In genomic region chr2:239400907-239401449, GRCh38 we compare ENCODE assay signal across 8 cellular contexts. TPM values are rescaled to one million over a fixed set of nuclear protein-coding genes. Genes with fewer than 3 reads are reported as not detected.
DNase-seq lines count a peak whose midpoint lies in the region; ATAC-seq, FAIRE-seq and TF ChIP-seq lines count a peak whose summit lies in the region.

Gene HDAC4 (minus strand): TSS chr2:239401020. CDS start chr2:239352699, 48,321 bp downstream.

- H3K27ac ChIP-seq in endothelial cell of umbilical vein (ENCODE audit: insufficient read depth, low read depth, low read length) = peak within 1 kb of the TSS; percentile 100

- H3K4me3 ChIP-seq in endothelial cell of umbilical vein (replicated peaks in 1 of 3; ENCODE audit: insufficient read depth in 1 of 3, low read depth in 1 of 3, low read length in 3 of 3) = peak within 1 kb of the TSS; percentile 67 to 75 (median 71)

- peaks cover 9% of the 10 kb centered on the region for H3K79me2 ChIP-seq in endothelial cell of umbilical vein (ENCODE audit: control insufficient read depth, insufficient read depth, low read length)

- peaks cover 17% of the 10 kb centered on the region for H3K4me1 Mint-ChIP-seq in Calu3 (ENCODE audit: low read depth, unreplicated experiment)
- peaks cover 14 to 19% (median 17%) of the 10 kb centered on the region in 3 donors for H3K4me1 Mint-ChIP-seq in IgD-negative memory B cell
- H3K4me1 Mint-ChIP-seq in mesothelial cell of epicardium = peaks cover 33% of the 10 kb centered on the region

- H3K4me3 Mint-ChIP-seq in Calu3 (ENCODE audit: low read depth, unreplicated experiment) = peak within 1 kb of the TSS; percentile 97
- H3K4me3 Mint-ChIP-seq in IgD-negative memory B cell = peak within 1 kb of the TSS; percentile 93 to 98 (median 96)
- peak within 1 kb of the TSS; percentile 89 for H3K4me3 Mint-ChIP-seq in mesothelial cell of epicardium

- H3K27me3 ChIP-seq in endothelial cell of umbilical vein (ENCODE audit: control insufficient read depth in 2 of 2, insufficient read depth in 2 of 2, low read length in 2 of 2) = no peaks in the 10 kb centered on the region

- intact Hi-C loops in Calu3 (cut with micrococcal nuclease; ENCODE audit: unreplicated experiment) (no loop called here), endothelial cell of umbilical vein (cut with micrococcal nuclease) (loop anchor here (1.0 to 10.0 kb wide), 13 partner anchors 20 to 736 kb away; partner anchors contain the start of genes COPS9 and TWIST2)

- H3K36me3 Mint-ChIP-seq in Calu3 (ENCODE audit: insufficient read depth, unreplicated experiment) (peaks cover 29% of the 10 kb centered on the region), IgD-negative memory B cell (no peaks in the 10 kb centered on the region), mesothelial cell of epicardium (no peaks in the 10 kb centered on the region)

- H3K4me1 ChIP-seq in endothelial cell of umbilical vein (ENCODE audit: control insufficient read depth, extremely low read depth, insufficient read depth, low read length) = peaks cover 14% of the 10 kb centered on the region

- FAIRE-seq in endothelial cell of umbilical vein (lab: Jason Lieb, UNC) = peak; percentile 97

- POLR2A ChIA-PET in endothelial cell of umbilical vein (lab: Charles Lee) = interaction anchor here (0.6 to 1.2 kb wide), 7 partner anchors 8 to 133 kb away, joined by 3 to 5 read pairs (median 4); no protein-coding TSS in a partner anchor

- ATAC-seq in GM21576 (IDR thresholded peaks at IDR 0.05; ENCODE audit: unreplicated experiment) = peak; percentile 84

- H3K4me2 ChIP-seq in endothelial cell of umbilical vein (ENCODE audit: insufficient read depth, low read length) = peak within 1 kb of the TSS; percentile 96

- TF ChIP-seq POLR2A in endothelial cell of umbilical vein (IDR thresholded peaks at IDR 0.05; ENCODE audit: low read depth, low read length) = no peak

- H3K27me3 Mint-ChIP-seq in Calu3 (ENCODE audit: unreplicated experiment) (peaks cover 7% of the 10 kb centered on the region), IgD-negative memory B cell (no peaks in the 10 kb centered on the region), mesothelial cell of epicardium (ENCODE audit: low read depth) (no peaks in the 10 kb centered on the region)

- H3K9ac ChIP-seq in endothelial cell of umbilical vein (replicated peaks; ENCODE audit: extremely low read depth, insufficient read depth, low read length) = peak within 1 kb of the TSS; percentile 99

- H4K20me1 ChIP-seq in endothelial cell of umbilical vein (replicated peaks; ENCODE audit: control insufficient read depth, extremely low read depth, insufficient read depth, low read length) = no peaks in the 10 kb centered on the region

- H3K36me3 ChIP-seq in endothelial cell of umbilical vein (ENCODE audit: control insufficient read depth in 2 of 2, extremely low read depth in 1 of 2, insufficient read depth in 2 of 2, low read length in 2 of 2) = no peaks in the 10 kb centered on the region

- no TSS peak for BruUV-seq in Calu3 (replicated peaks; lab: Mats Ljungman, UMichigan)
- no TSS peak for BruUV-seq in endothelial cell of umbilical vein (replicated peaks; lab: Mats Ljungman, UMichigan)

- H3K27ac Mint-ChIP-seq in Calu3 (ENCODE audit: unreplicated experiment) = peak within 1 kb of the TSS; percentile 98
- H3K27ac Mint-ChIP-seq in IgD-negative memory B cell = peak within 1 kb of the TSS; percentile 99 to 100 (median 99)
- peak within 1 kb of the TSS; percentile 99 for H3K27ac Mint-ChIP-seq in mesothelial cell of epicardium

- TF ChIP-seq CTCF in Calu3 (IDR thresholded peaks at IDR 0.05; ENCODE audit: unreplicated experiment) = no peak
- no peak for TF ChIP-seq CTCF in endothelial cell of umbilical vein (IDR thresholded peaks at IDR 0.05; ENCODE audit: extremely low read depth in 1 of 2, insufficient read depth in 1 of 2, low read depth in 1 of 2, low read length in 2 of 2)
- TF ChIP-seq CTCF in mesothelial cell of epicardium (IDR thresholded peaks at IDR 0.05; ENCODE audit: unreplicated experiment) = no peak

- H2AFZ ChIP-seq in endothelial cell of umbilical vein (ENCODE audit: low read depth, low read length) = peak within 1 kb of the TSS; percentile 98

- no peaks in the 10 kb centered on the region for H3K9me3 ChIP-seq in endothelial cell of umbilical vein (replicated peaks; ENCODE audit: control insufficient read depth, insufficient read depth, low read length)

- DNase-seq in Calu3 (peak; percentile 98), OCI-M1 (lab: John Stamatoyannopoulos, UW) (peak; percentile 98), activated T-cell treated with anti-CD3 and anti-CD28 coated beads for 24 hours (ENCODE audit: low read depth) (peak; percentile 99), endothelial cell of umbilical vein (ENCODE audit: low read depth, low spot score) (peak; percentile 99), mesothelial cell of epicardium (ENCODE audit: low spot score in 2 of 2, unreplicated experiment in 2 of 2) (peak; percentile 98 to 99)
- peak; percentile 98 to 99 for DNase-seq in stimulated activated CD8-positive, alpha-beta memory T cell treated with anti-CD3 and anti-CD28 coated beads, Interleukin-15, amount 100 ng/mL, for 4 hours (ENCODE audit: low read depth in 2 of 2)

- CTCF ChIA-PET in Calu3 (lab: Charles Lee) (interaction anchor here (0.7 to 1.0 kb wide), 3 partner anchors 122 to 153 kb away, joined by 3 to 8 read pairs (median 6); no protein-coding TSS in a partner anchor), endothelial cell of umbilical vein (lab: Charles Lee) (interaction anchor here (0.7 to 1.0 kb wide), 12 partner anchors 10 to 624 kb away, joined by 3 to 14 read pairs (median 4); partner anchors contain the start of gene NDUFA10)

- H3K9me3 Mint-ChIP-seq in Calu3 (ENCODE audit: low read depth, unreplicated experiment) = no peaks in the 10 kb centered on the region
- peaks cover 0 to 3% (median 1%) of the 10 kb centered on the region in 3 donors for H3K9me3 Mint-ChIP-seq in IgD-negative memory B cell
- peaks cover 17% of the 10 kb centered on the region for H3K9me3 Mint-ChIP-seq in mesothelial cell of epicardium

- dilution Hi-C loops in endothelial cell of umbilical vein (cut with MboI; ENCODE audit: extremely low pct_ligation_motif_present, low sequenced_read_pairs) = no loop called here

- H3K9me1 ChIP-seq in endothelial cell of umbilical vein (replicated peaks; ENCODE audit: control insufficient read depth, extremely low read depth, insufficient read depth, low read length) = no peaks in the 10 kb centered on the region

TF ChIP-seq in endothelial cell of umbilical vein, 7 proteins besides CTCF, POLR2A, EP300 and RAD21:
- TF ChIP-seq MYC (IDR thresholded peaks at IDR 0.05; ENCODE audit: low read depth, low read length) = no peak
- TF ChIP-seq FOS (IDR thresholded peaks at IDR 0.05; ENCODE audit: borderline replicate concordance, insufficient read depth, low read length) = no peak
- TF ChIP-seq GATA2 (IDR thresholded peaks at IDR 0.05; ENCODE audit: insufficient read depth, insufficient read length, low read depth, low read length) = no peak
- no peak for TF ChIP-seq POLR2AphosphoS5 (IDR thresholded peaks at IDR 0.05; ENCODE audit: insufficient read depth, low read depth, low read length)
- no peak for TF ChIP-seq JUN (IDR thresholded peaks at IDR 0.05; ENCODE audit: borderline replicate concordance, insufficient read depth, insufficient read length, low read depth)
- TF ChIP-seq, protein P1, sequence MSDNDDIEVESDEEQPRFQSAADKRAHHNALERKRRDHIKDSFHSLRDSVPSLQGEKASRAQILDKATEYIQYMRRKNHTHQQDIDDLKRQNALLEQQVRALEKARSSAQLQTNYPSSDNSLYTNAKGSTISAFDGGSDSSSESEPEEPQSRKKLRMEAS (IDR thresholded peaks at IDR 0.05; ENCODE audit: insufficient read depth, insufficient read length) = no peak
- no peak for TF ChIP-seq EZH2 (IDR thresholded peaks at IDR 0.05; ENCODE audit: borderline replicate concordance, low read depth, low read length, severe bottlenecking)

RNA-seq across cellular contexts. Expression of gene HDAC4, which starts in this region (rescaled TPM):
- total RNA-seq in Calu3 (2022) (30.5 and 39.6 TPM in 2 replicates), endothelial cell of umbilical vein (22.5 and 33.0 TPM in 2 replicates), mesothelial cell of epicardium (45.8 to 59.2 TPM (median 48.9 TPM) in 3 replicates)
- polyA plus RNA-seq in IgD-negative memory B cell (2.8 TPM), endothelial cell of umbilical vein (10.3 and 13.4 TPM in 2 replicates)
- polyA plus RNA-seq in endothelial cell of umbilical vein (2011; cell fraction: cytosol; rRNA removed) = 4.9 and 5.8 TPM in 2 replicates
- 27.8 and 37.8 TPM in 2 replicates for polyA plus RNA-seq in endothelial cell of umbilical vein (2011; cell fraction: nucleus; rRNA removed)
- 6.5 and 9.4 TPM in 2 replicates for polyA plus RNA-seq in endothelial cell of umbilical vein (2012)
- polyA minus RNA-seq in endothelial cell of umbilical vein = 31.5 and 40.6 TPM in 2 replicates
- polyA minus RNA-seq in endothelial cell of umbilical vein (2011; cell fraction: cytosol; rRNA and poly(A)+ RNA removed) = 22.6 TPM
- polyA minus RNA-seq in endothelial cell of umbilical vein (2011; cell fraction: nucleus; rRNA and poly(A)+ RNA removed) = 40.1 and 54.5 TPM in 2 replicates

Comparison
In these comparisons a context has a peak if more than half of its experiments do, and no peak if none do; other contexts are left out.
1. Peak in every context shown above with its lines: DNase-seq, ATAC-seq, H3K4me3 ChIP-seq and H3K27ac ChIP-seq.